In the genomic region with DNA sequence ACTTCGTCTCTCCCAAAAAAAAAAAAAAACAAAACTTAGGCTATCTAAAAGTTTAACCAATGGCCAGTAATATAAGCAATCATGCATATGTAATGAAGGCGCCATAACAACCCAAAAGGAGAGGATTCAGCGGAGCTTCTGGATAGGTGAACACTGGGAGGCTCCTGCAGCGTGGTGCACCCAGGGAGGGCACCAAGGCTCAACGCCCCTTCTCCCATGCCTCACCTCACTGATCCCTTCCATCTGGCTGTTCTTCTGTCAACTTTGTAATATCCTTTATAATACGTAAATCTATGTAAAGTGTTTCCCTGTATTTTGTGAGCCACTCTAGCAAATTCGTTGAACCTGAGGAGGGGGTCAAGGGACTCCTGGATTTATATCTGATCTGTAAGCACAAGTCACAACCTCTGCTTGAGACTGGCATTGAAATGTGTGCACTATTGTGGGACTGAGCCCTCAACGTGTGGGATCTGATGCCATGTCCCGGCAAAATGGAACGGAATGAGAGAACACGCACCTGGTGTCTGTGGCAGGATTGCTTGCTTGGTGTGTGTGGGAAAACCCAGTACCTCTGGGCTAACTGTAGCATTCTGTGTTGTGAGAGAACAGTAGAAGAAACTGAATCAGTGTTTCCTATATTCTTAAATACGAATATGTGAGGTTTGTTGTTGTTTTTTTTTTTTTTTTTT, we compare ENCODE assay signal across 8 cellular contexts.
DNase-seq lines count a peak whose midpoint lies in the region; ATAC-seq and TF ChIP-seq lines count a peak whose summit lies in the region.

No MANE protein-coding gene starts in this region.

- H2AFZ ChIP-seq in Loucy (ENCODE audit: low read length), result peak overlapping the region; percentile 94
- H2AFZ ChIP-seq in MM.1S (ENCODE audit: low read length), result no peak overlapping the region

- H3K4me2 ChIP-seq in BLaER1 treated with 17β-estradiol and CSF1 and Interleukin-3, amounts not matched to agents 10 nM and 100 nM, result peak overlapping the region; percentile 61 to 86 (median 77)
- peak overlapping the region; percentile 72 for H3K4me2 ChIP-seq in Loucy (ENCODE audit: low read depth, low read length, poor library complexity, severe bottlenecking)
- no peak overlapping the region for H3K4me2 ChIP-seq in MM.1S (ENCODE audit: low read depth, low read length)

- no peaks in the 10 kb centered on the region for H3K27me3 Mint-ChIP-seq in effector memory CD8-positive, alpha-beta T cell

- H3K9me2 ChIP-seq in Loucy (replicated peaks; ENCODE audit: low read depth, low read length) (no peaks in the 10 kb centered on the region), MM.1S (replicated peaks; ENCODE audit: insufficient read depth, low read length) (no peaks in the 10 kb centered on the region)

- peaks cover 20 to 32% (median 26%) of the 10 kb centered on the region in 11 experiments for H3K36me3 ChIP-seq in BLaER1 treated with 17β-estradiol and CSF1 and Interleukin-3, amounts not matched to agents 10 nM and 100 nM
- H3K36me3 ChIP-seq in Loucy (ENCODE audit: insufficient read depth, low read length) (no peaks in the 10 kb centered on the region), neutrophil (peaks cover 4% of the 10 kb centered on the region), MM.1S (replicated peaks; ENCODE audit: insufficient read depth, low read length) (no peaks in the 10 kb centered on the region)

- no peaks in the 10 kb centered on the region for H4K20me1 ChIP-seq in BLaER1 treated with 17β-estradiol and CSF1 and Interleukin-3, amounts not matched to agents 10 nM and 100 nM
- H4K20me1 ChIP-seq in Loucy (ENCODE audit: insufficient read depth, low read length, poor library complexity, severe bottlenecking), result no peaks in the 10 kb centered on the region
- H4K20me1 ChIP-seq in MM.1S (ENCODE audit: insufficient read depth, low read length), result no peaks in the 10 kb centered on the region

- H3K79me2 ChIP-seq in Loucy (ENCODE audit: insufficient read depth, low read length) (peaks cover 14% of the 10 kb centered on the region), MM.1S (ENCODE audit: low read length) (no peaks in the 10 kb centered on the region)

- H3K4me3 Mint-ChIP-seq in effector memory CD8-positive, alpha-beta T cell, result peak overlapping the region; percentile 88 to 95

- peak overlapping the region in 4 of 11 experiments; percentile 31 to 95 (median 66); a peak in 1 of 22 replicates for H3K9ac ChIP-seq in BLaER1 treated with 17β-estradiol and CSF1 and Interleukin-3, amounts not matched to agents 10 nM and 100 nM
- H3K9ac ChIP-seq in Loucy (ENCODE audit: low read depth, low read length, poor library complexity, severe bottlenecking), result peak overlapping the region; percentile 13
- H3K9ac ChIP-seq in MM.1S (ENCODE audit: low read length), result no peak overlapping the region

- peaks cover 24 to 26% of the 10 kb centered on the region in 2 donors for H3K4me1 Mint-ChIP-seq in effector memory CD8-positive, alpha-beta T cell (ENCODE audit: low read depth in 2 of 2)

- H3K36me3 Mint-ChIP-seq in effector memory CD8-positive, alpha-beta T cell (ENCODE audit: insufficient read depth), result peaks cover 18% of the 10 kb centered on the region

- DNase-seq in effector memory CD8-positive, alpha-beta T cell, result no peak
- DNase-seq in NCI-H510A treated with DMSO at 0.1 percent for 48 hours (lab: John Stamatoyannopoulos, UW) (no peak), MM.1S (no peak), RKO (ENCODE audit: low spot score) (no peak)

- peaks cover 16 to 38% (median 23%) of the 10 kb centered on the region in 10 experiments; a peak in 19 of 20 replicates for H3K4me1 ChIP-seq in BLaER1 treated with 17β-estradiol and CSF1 and Interleukin-3, amounts not matched to agents 10 nM and 100 nM
- peaks cover 21% of the 10 kb centered on the region for H3K4me1 ChIP-seq in Loucy (ENCODE audit: insufficient read depth, low read length, poor library complexity, severe bottlenecking)
- peaks cover 29 to 31% of the 10 kb centered on the region in 2 experiments for H3K4me1 ChIP-seq in neutrophil (ENCODE audit: control insufficient read depth in 1 of 2, insufficient read depth in 1 of 2, low read depth in 1 of 2, low read length in 1 of 2)
- H3K4me1 ChIP-seq in MM.1S (ENCODE audit: low read length), result no peaks in the 10 kb centered on the region

- H3K27ac Mint-ChIP-seq in effector memory CD8-positive, alpha-beta T cell, result peak overlapping the region; percentile 87 to 94

- peaks cover 29 to 49% (median 34%) of the 10 kb centered on the region in 11 experiments for H3K9me3 ChIP-seq in BLaER1 treated with 17β-estradiol and CSF1 and Interleukin-3, amounts not matched to agents 10 nM and 100 nM (replicated peaks in 1 of 11)
- H3K9me3 ChIP-seq in Loucy (ENCODE audit: insufficient read depth, low read depth, low read length) (no peaks in the 10 kb centered on the region), neutrophil (peaks cover 5% of the 10 kb centered on the region), MM.1S (replicated peaks; ENCODE audit: insufficient read depth, low read length) (no peaks in the 10 kb centered on the region)

- H3F3A ChIP-seq in Loucy (ENCODE audit: low read depth) (no peaks in the 10 kb centered on the region), MM.1S (ENCODE audit: insufficient read depth, low read length) (no peaks in the 10 kb centered on the region)

- H3K27ac ChIP-seq in BLaER1 treated with 17β-estradiol and CSF1 and Interleukin-3, amounts not matched to agents 10 nM and 100 nM, result no peak overlapping the region; a peak in 1 of 22 replicates
- H3K27ac ChIP-seq in neutrophil, result peak overlapping the region; percentile 70
- no peak overlapping the region for H3K27ac ChIP-seq in MM.1S (ENCODE audit: low read length)

- ATAC-seq in effector memory CD8-positive, alpha-beta T cell (replicated peaks), result no peak
- ATAC-seq in GM18520 (IDR thresholded peaks at IDR 0.05; ENCODE audit: unreplicated experiment), result no peak

- no peaks in the 10 kb centered on the region for H3K27me3 ChIP-seq in BLaER1 treated with 17β-estradiol and CSF1 and Interleukin-3, amounts not matched to agents 10 nM and 100 nM
- H3K27me3 ChIP-seq in Loucy (ENCODE audit: insufficient read depth, low read length, poor library complexity, severe bottlenecking), result no peaks in the 10 kb centered on the region
- H3K27me3 ChIP-seq in neutrophil, result no peaks in the 10 kb centered on the region
- H3K27me3 ChIP-seq in MM.1S (replicated peaks; ENCODE audit: insufficient read depth, low read length), result no peaks in the 10 kb centered on the region

- peaks cover 0 to 6% of the 10 kb centered on the region in 2 donors for H3K9me3 Mint-ChIP-seq in effector memory CD8-positive, alpha-beta T cell

- TF ChIP-seq CTCF in Loucy (conservative IDR thresholded peaks at IDR 0.05; ENCODE audit: low read length) (no peak), neutrophil (IDR thresholded peaks at IDR 0.05) (no peak), MM.1S (IDR thresholded peaks at IDR 0.05; ENCODE audit: low read length) (no peak)

- H3K4me3 ChIP-seq in BLaER1 treated with 17β-estradiol and CSF1 and Interleukin-3, amounts not matched to agents 10 nM and 100 nM, result peak overlapping the region; percentile 74 to 91 (median 84); a peak in 17 of 20 replicates
- H3K4me3 ChIP-seq in Loucy (ENCODE audit: low read length, poor library complexity, severe bottlenecking), result peak overlapping the region; percentile 94
- H3K4me3 ChIP-seq in neutrophil (ENCODE audit: low read depth in 1 of 2, low read length in 1 of 2), result peak overlapping the region; percentile 78
- no peak overlapping the region for H3K4me3 ChIP-seq in MM.1S (ENCODE audit: low read length)
